8 cellular contexts compared by ENCODE assay signal in genomic region chr9:135438581-135439232, GRCh38. TPM values are rescaled to one million over a fixed set of nuclear protein-coding genes. Genes with fewer than 3 reads are reported as not detected.
DNase-seq lines count a peak whose midpoint lies in the region; ATAC-seq, FAIRE-seq and TF ChIP-seq lines count a peak whose summit lies in the region.
"Not testable (repeated sequence)": the region's sequence is repeated elsewhere in the genome, so short reads cannot be mapped to it uniquely, and the experiment has no call there.

No MANE protein-coding gene starts in this region.

- POLR2A ChIA-PET in K562 (lab: Yijun Ruan, JAX); HepG2 (lab: Yijun Ruan, JAX): not testable (repeated sequence)

- not testable (repeated sequence) for TF ChIP-seq RAD21 in Ishikawa (IDR thresholded peaks at IDR 0.05; ENCODE audit: low read depth); K562 (CRISPR knock-in tag; conservative IDR thresholded peaks at IDR 0.05 in 1 of 2, IDR thresholded peaks at IDR 0.05 in 1 of 2); HepG2 (CRISPR knock-in tag; IDR thresholded peaks at IDR 0.05)

- not testable (repeated sequence) for TF ChIP-seq POLR2A in K562 (conservative IDR thresholded peaks at IDR 0.05); HepG2 (IDR thresholded peaks at IDR 0.05; ENCODE audit: insufficient read depth in 1 of 2, low read depth in 2 of 2, low read length in 2 of 2)

- DNase-seq in ELF-1 (ENCODE audit: low read depth, low spot score) (peak; percentile 65), SW480 (ENCODE audit: low spot score) (peak; percentile 17)
- peak; percentile 65 for DNase-seq in activated CD8-positive, alpha-beta memory T cell treated with anti-CD3 and anti-CD28 coated beads, Interleukin-2, amount 10 ng/mL, durations not matched to agents 7 days and 5 days
- not testable (repeated sequence) for DNase-seq in K562 (ENCODE audit: extremely low read depth in 1 of 4, low spot score in 3 of 4); HepG2 (ENCODE audit: low spot score)
- DNase-seq in stimulated activated CD4-positive, alpha-beta T cell treated with anti-CD3 and anti-CD28 coated beads, Interleukin-2, amount 100 ng/mL, for 24 hours: peak; percentile 57 to 60
- DNase-seq in stimulated activated naive CD8-positive, alpha-beta T cell treated with anti-CD3 and anti-CD28 coated beads, Interleukin-15, amount 100 ng/mL, for 72 hours: peak; percentile 46 to 67

- H3K4me1 Mint-ChIP-seq in activated CD8-positive, alpha-beta memory T cell treated with anti-CD3 and anti-CD28 coated beads, Interleukin-2, amount 10 ng/mL, durations not matched to agents 7 days and 5 days; stimulated activated naive CD8-positive, alpha-beta T cell treated with anti-CD3 and anti-CD28 coated beads, Interleukin-15, amount 100 ng/mL, for 72 hours: not testable (repeated sequence)

- H3K27me3 Mint-ChIP-seq in activated CD8-positive, alpha-beta memory T cell treated with anti-CD3 and anti-CD28 coated beads, Interleukin-2, amount 10 ng/mL, durations not matched to agents 7 days and 5 days: peaks cover 14% of the 10 kb centered on the region
- H3K27me3 Mint-ChIP-seq in stimulated activated naive CD8-positive, alpha-beta T cell treated with anti-CD3 and anti-CD28 coated beads, Interleukin-15, amount 100 ng/mL, for 72 hours: peaks cover 22% of the 10 kb centered on the region

- not testable (repeated sequence) for H3K4me3 Mint-ChIP-seq in activated CD8-positive, alpha-beta memory T cell treated with anti-CD3 and anti-CD28 coated beads, Interleukin-2, amount 10 ng/mL, durations not matched to agents 7 days and 5 days; stimulated activated naive CD8-positive, alpha-beta T cell treated with anti-CD3 and anti-CD28 coated beads, Interleukin-15, amount 100 ng/mL, for 72 hours

- not testable (repeated sequence) for TF ChIP-seq EP300 in Ishikawa (IDR thresholded peaks at IDR 0.05; ENCODE audit: borderline replicate concordance); K562 (IDR thresholded peaks at IDR 0.05; ENCODE audit: low read length); HepG2 (IDR thresholded peaks at IDR 0.05; ENCODE audit: low read depth in 2 of 2, low read length in 2 of 2); HepG2 (CRISPR knock-in tag; IDR thresholded peaks at IDR 0.05; ENCODE audit: borderline replicate concordance)

- not testable (repeated sequence) for H3K4me3 ChIP-seq in K562; HepG2 (replicated peaks in 1 of 3; ENCODE audit: insufficient read depth in 1 of 3, low read depth in 2 of 3, low read length in 3 of 3)

- not testable (repeated sequence) for H3K4me2 ChIP-seq in K562 (ENCODE audit: insufficient read depth, low read length); HepG2 (ENCODE audit: low read depth, low read length)

- not testable (repeated sequence) for H3K27me3 ChIP-seq in K562 (ENCODE audit: control insufficient read depth in 2 of 2, insufficient read depth in 2 of 2, low read length in 2 of 2)
- peaks cover 0 to 28% of the 10 kb centered on the region in 2 experiments; a peak in 1 of 5 replicates for H3K27me3 ChIP-seq in HepG2 (ENCODE audit: control insufficient read depth in 1 of 2, insufficient read depth in 2 of 2, low read length in 2 of 2)

- H3K9me3 Mint-ChIP-seq in activated CD8-positive, alpha-beta memory T cell treated with anti-CD3 and anti-CD28 coated beads, Interleukin-2, amount 10 ng/mL, durations not matched to agents 7 days and 5 days (ENCODE audit: low read depth); stimulated activated naive CD8-positive, alpha-beta T cell treated with anti-CD3 and anti-CD28 coated beads, Interleukin-15, amount 100 ng/mL, for 72 hours: not testable (repeated sequence)

- H3K36me3 ChIP-seq in K562 (ENCODE audit: control insufficient read depth, insufficient read depth, low read length); HepG2 (replicated peaks in 1 of 2; ENCODE audit: control insufficient read depth in 1 of 2, insufficient read depth in 2 of 2, low read length in 2 of 2): not testable (repeated sequence)

- TF ChIP-seq CTCF in K562 (IDR thresholded peaks at IDR 0.05 in 2 of 3, conservative IDR thresholded peaks at IDR 0.05 in 1 of 3; ENCODE audit: insufficient read depth in 2 of 3, low read depth in 1 of 3, low read length in 3 of 3) (peak in 2 of 3 experiments; percentile 9 to 15; a peak in 1 of 6 replicates), HepG2 (CRISPR knock-in tag; IDR thresholded peaks at IDR 0.05) (peak; percentile 36)

- not testable (repeated sequence) for H3K79me2 ChIP-seq in K562 (ENCODE audit: control insufficient read depth, insufficient read depth, low read length); HepG2 (ENCODE audit: insufficient read depth, low read length)

- H3K27ac ChIP-seq in K562 (ENCODE audit: extremely low read depth, low read depth, low read length); HepG2 (ENCODE audit: extremely low read length, insufficient read depth, low read length): not testable (repeated sequence)

- not testable (repeated sequence) for H4K20me1 ChIP-seq in K562 (replicated peaks; ENCODE audit: control insufficient read depth, insufficient read depth, low read length); HepG2 (ENCODE audit: insufficient read depth, low read length)

- H3K9me3 ChIP-seq in K562 (replicated peaks; ENCODE audit: control insufficient read depth, insufficient read depth, low read depth, low read length); HepG2 (ENCODE audit: low read length): not testable (repeated sequence)

- H3K9ac ChIP-seq in K562 (ENCODE audit: insufficient read depth in 1 of 2, low read depth in 2 of 2, low read length in 2 of 2); HepG2 (ENCODE audit: insufficient read depth, low read depth, low read length): not testable (repeated sequence)

- CTCF ChIA-PET in activated CD8-positive, alpha-beta memory T cell treated with anti-CD3 and anti-CD28 coated beads, Interleukin-2, amount 10 ng/mL, durations not matched to agents 7 days and 5 days (lab: Charles Lee); K562 (lab: Yijun Ruan, JAX; ENCODE audit: low intra/inter-chr PET ratio); HepG2 (lab: Yijun Ruan, JAX; ENCODE audit: low intra/inter-chr PET ratio, low total read pairs): not testable (repeated sequence)

- not testable (repeated sequence) for H3K27ac Mint-ChIP-seq in activated CD8-positive, alpha-beta memory T cell treated with anti-CD3 and anti-CD28 coated beads, Interleukin-2, amount 10 ng/mL, durations not matched to agents 7 days and 5 days; stimulated activated naive CD8-positive, alpha-beta T cell treated with anti-CD3 and anti-CD28 coated beads, Interleukin-15, amount 100 ng/mL, for 72 hours

- not testable (repeated sequence) for BruUV-seq in K562 (replicated peaks; lab: Mats Ljungman, UMichigan); HepG2 (replicated peaks; lab: Mats Ljungman, UMichigan)

- H2AFZ ChIP-seq in K562 (ENCODE audit: low read depth, low read length); HepG2 (ENCODE audit: low read length): not testable (repeated sequence)

- in situ Hi-C loops in K562 (cut with MboI); HepG2 (cut with HindIII; ENCODE audit: extremely low pct_ligation_motif_present, low pct_unique_long_range_greater_than_20kb): not testable (repeated sequence)

- WGBS in K562 (ENCODE audit: insufficient coverage, low coverage, missing lambda C conversion rate): 86% methylated on average over 14 of the region's 14 CpGs
- 26% methylated on average over 14 of the region's 14 CpGs for WGBS in HepG2 (ENCODE audit: low lambda C conversion rate)

- not testable (repeated sequence) for FAIRE-seq in K562 (lab: Jason Lieb, UNC); HepG2 (lab: Jason Lieb, UNC)

- intact Hi-C loops in K562 (cut with micrococcal nuclease); HepG2 (cut with micrococcal nuclease; ENCODE audit: unreplicated experiment): not testable (repeated sequence)

- peaks cover 18 to 21% of the 10 kb centered on the region in 2 experiments for H3K4me1 ChIP-seq in K562 (replicated peaks in 1 of 2; ENCODE audit: control insufficient read depth in 2 of 2, insufficient read depth in 2 of 2, low read length in 2 of 2)
- not testable (repeated sequence) for H3K4me1 ChIP-seq in HepG2 (ENCODE audit: insufficient read depth, low read length)

- not testable (repeated sequence) for H3K36me3 Mint-ChIP-seq in activated CD8-positive, alpha-beta memory T cell treated with anti-CD3 and anti-CD28 coated beads, Interleukin-2, amount 10 ng/mL, durations not matched to agents 7 days and 5 days

- not testable (repeated sequence) for ATAC-seq in activated CD8-positive, alpha-beta memory T cell treated with anti-CD3 and anti-CD28 coated beads, Interleukin-2, amount 10 ng/mL, durations not matched to agents 7 days and 5 days; K562; HepG2; stimulated activated naive CD8-positive, alpha-beta T cell treated with anti-CD3 and anti-CD28 coated beads, Interleukin-15, amount 100 ng/mL, for 72 hours

- not testable (repeated sequence) for H3K9me1 ChIP-seq in K562 (ENCODE audit: control insufficient read depth, insufficient read depth, low read length)

RNA-seq across cellular contexts. Expression of gene PPP1R26, which starts 40.9 kb away (rescaled TPM):
- total RNA-seq in activated CD8-positive, alpha-beta memory T cell treated with anti-CD3 and anti-CD28 coated beads, Interleukin-2, amount 10 ng/mL, durations not matched to agents 7 days and 5 days: under 1 TPM; 0.18 to 0.28 TPM
- total RNA-seq in K562 (2011; cell fraction: chromatin; rRNA removed; ENCODE audit: low replicate concordance): 19.1 and 41.6 TPM in 2 replicates
- 25.8 and 36.4 TPM in 2 replicates for total RNA-seq in K562 (2011; cell fraction: nucleolus; rRNA removed)
- total RNA-seq in K562 (2011; cell fraction: nucleoplasm; rRNA removed): 20.5 and 21.5 TPM in 2 replicates
- total RNA-seq in K562 (2014; rRNA removed) (25.1 and 29.6 TPM in 2 replicates), K562 (2014; rRNA removed; fragmentation: Illumina TruSeq; extraction: Trizol) (8.1 and 11.3 TPM in 2 replicates), K562 (2015; rRNA removed; fragmentation: Illumina TruSeq; extraction: Trizol) (18.2 and 19.4 TPM in 2 replicates), K562 (2021) (23.6 and 26.8 TPM in 2 replicates), HepG2 (2016; rRNA removed; fragmentation: Illumina TruSeq; extraction: Trizol) (7.1 and 11.6 TPM in 2 replicates)
- polyA plus RNA-seq in K562 (2011; rRNA removed) (8.6 and 9.3 TPM in 2 replicates), K562 (2014; fragmentation: Illumina TruSeq; extraction: Trizol) (8.0 and 12.4 TPM in 2 replicates), K562 (2014; fragmentation: Nextera tagmentation; extraction: Ambion mirVana) (under 1 TPM; 0.77 to 0.89 TPM), K562 (2014; rRNA removed) (15.0 and 15.6 TPM in 2 replicates), HepG2 (2011; rRNA removed) (8.6 and 11.9 TPM in 2 replicates)
- 9.9 and 15.5 TPM in 2 replicates for polyA plus RNA-seq in K562 (2011; cell fraction: cytosol; rRNA removed)
- polyA plus RNA-seq in K562 (2011; cell fraction: nucleus; rRNA removed): 18.4 and 32.2 TPM in 2 replicates
- 19.0 and 28.0 TPM in 2 replicates for polyA plus RNA-seq in K562 (2012)
- 10.1 and 23.5 TPM in 2 replicates for polyA minus RNA-seq in K562 (2011; rRNA and poly(A)+ RNA removed)
- 16.4 and 18.4 TPM in 2 replicates for polyA minus RNA-seq in K562 (2011; cell fraction: cytosol; rRNA and poly(A)+ RNA removed)
- polyA minus RNA-seq in K562 (2011; cell fraction: nucleus; rRNA and poly(A)+ RNA removed): 7.4 and 8.1 TPM in 2 replicates
- 2.2 TPM in 2 replicates for total RNA-seq in HepG2 (2016; cell fraction: cytosol; rRNA removed; fragmentation: Illumina TruSeq; extraction: Trizol; ENCODE audit: low read depth)
- 5.6 and 11.2 TPM in 2 replicates for total RNA-seq in HepG2 (2016; cell fraction: insoluble cytoplasmic fraction; rRNA removed; fragmentation: Illumina TruSeq; extraction: Trizol)
- total RNA-seq in HepG2 (2016; cell fraction: membrane; rRNA removed; fragmentation: Illumina TruSeq; extraction: Trizol): 3.7 and 4.4 TPM in 2 replicates
- total RNA-seq in HepG2 (2016; cell fraction: nucleus; rRNA removed; fragmentation: Illumina TruSeq; extraction: Trizol): 11.3 and 13.5 TPM in 2 replicates
- 9.5 and 10.6 TPM in 2 replicates for polyA plus RNA-seq in HepG2 (2011; cell fraction: cytosol; rRNA removed)
- 33.5 and 35.4 TPM in 2 replicates for polyA plus RNA-seq in HepG2 (2011; cell fraction: nucleus; rRNA removed)
- polyA plus RNA-seq in HepG2 (2012): 9.5 and 12.9 TPM in 2 replicates
- polyA plus RNA-seq in HepG2 (2016; cell fraction: cytosol; fragmentation: Illumina TruSeq; extraction: Trizol; ENCODE audit: low read depth): 1.8 and 2.4 TPM in 2 replicates
- polyA plus RNA-seq in HepG2 (2016; cell fraction: insoluble cytoplasmic fraction; fragmentation: Illumina TruSeq; extraction: Trizol; ENCODE audit: low read depth): 5.1 and 7.5 TPM in 2 replicates
- 3.0 and 3.1 TPM in 2 replicates for polyA plus RNA-seq in HepG2 (2016; cell fraction: membrane; fragmentation: Illumina TruSeq; extraction: Trizol; ENCODE audit: low read depth)
- polyA plus RNA-seq in HepG2 (2016; cell fraction: nucleus; fragmentation: Illumina TruSeq; extraction: Trizol; ENCODE audit: insufficient read depth, low read depth): 19.4 and 20.2 TPM in 2 replicates
- 11.9 and 22.1 TPM in 2 replicates for polyA minus RNA-seq in HepG2 (2011; rRNA and poly(A)+ RNA removed; ENCODE audit: low replicate concordance)
- polyA minus RNA-seq in HepG2 (2011; cell fraction: cytosol; rRNA and poly(A)+ RNA removed): 9.1 and 9.9 TPM in 2 replicates
- 9.7 and 9.9 TPM in 2 replicates for polyA minus RNA-seq in HepG2 (2011; cell fraction: nucleus; rRNA and poly(A)+ RNA removed)
